ENCODE assay signal across 8 cellular contexts in genomic region chr14:24443053-24443683, GRCh38. TPM values are rescaled to one million over a fixed set of nuclear protein-coding genes. Genes with fewer than 3 reads are reported as not detected.
DNase-seq lines count a peak whose midpoint lies in the region; ATAC-seq and TF ChIP-seq lines count a peak whose summit lies in the region.

No MANE protein-coding gene starts in this region.

- H3K27me3 Mint-ChIP-seq in nephron progenitor cell (ENCODE audit: low read depth, poor library complexity), result peaks cover 14% of the 10 kb centered on the region

- no peaks in the 10 kb centered on the region for H3K27me3 ChIP-seq in BLaER1 treated with 17β-estradiol and CSF1 and Interleukin-3, amounts not matched to agents 10 nM and 100 nM
- no peaks in the 10 kb centered on the region for H3K27me3 ChIP-seq in dorsolateral prefrontal cortex

- peaks cover 0 to 22% (median 7%) of the 10 kb centered on the region in 11 experiments; a peak in 7 of 22 replicates for H4K20me1 ChIP-seq in BLaER1 treated with 17β-estradiol and CSF1 and Interleukin-3, amounts not matched to agents 10 nM and 100 nM

- H3K36me3 ChIP-seq in BLaER1 treated with 17β-estradiol and CSF1 and Interleukin-3, amounts not matched to agents 10 nM and 100 nM, result peaks cover 29 to 44% (median 34%) of the 10 kb centered on the region in 11 experiments

- H3K36me3 Mint-ChIP-seq in nephron progenitor cell (ENCODE audit: low read depth), result peaks cover 43% of the 10 kb centered on the region

- peak in 1 of 56 donors; percentile 6 for TF ChIP-seq CTCF in dorsolateral prefrontal cortex (IDR thresholded peaks at IDR 0.05 in 54 of 56, conservative IDR thresholded peaks at IDR 0.05 in 2 of 56; ENCODE audit: low read depth in 1 of 56, partially characterized antibody in 56 of 56)
- no peak for TF ChIP-seq CTCF in nephron progenitor cell (IDR thresholded peaks at IDR 0.05)

- H3K4me3 ChIP-seq in BLaER1 treated with 17β-estradiol and CSF1 and Interleukin-3, amounts not matched to agents 10 nM and 100 nM, result peak overlapping the region; percentile 70 to 85 (median 74)
- H3K4me3 ChIP-seq in dorsolateral prefrontal cortex, result peak overlapping the region; percentile 57 to 98 (median 87)

- peaks cover 19 to 32% (median 22%) of the 10 kb centered on the region in 11 experiments for H3K9me3 ChIP-seq in BLaER1 treated with 17β-estradiol and CSF1 and Interleukin-3, amounts not matched to agents 10 nM and 100 nM (replicated peaks in 1 of 11)

- H3K27ac ChIP-seq in BLaER1 treated with 17β-estradiol and CSF1 and Interleukin-3, amounts not matched to agents 10 nM and 100 nM, result peak overlapping the region; percentile 88 to 99 (median 95)
- peak overlapping the region in 58 of 59 donors; percentile 68 to 100 (median 99) for H3K27ac ChIP-seq in dorsolateral prefrontal cortex

- peak overlapping the region; percentile 70 to 99 (median 93) for H3K4me2 ChIP-seq in BLaER1 treated with 17β-estradiol and CSF1 and Interleukin-3, amounts not matched to agents 10 nM and 100 nM

- H3K4me1 Mint-ChIP-seq in nephron progenitor cell, result peaks cover 30% of the 10 kb centered on the region

- peak; percentile 4 for DNase-seq in MV-4-11 (lab: John Stamatoyannopoulos, UW)
- DNase-seq in dorsolateral prefrontal cortex, result no peak
- DNase-seq in nephron progenitor cell, result no peak
- no peak for DNase-seq in NCI-H1436 (lab: John Stamatoyannopoulos, UW)
- DNase-seq in amygdala (lab: John Stamatoyannopoulos, UW), result no peak
- DNase-seq in Kasumi-1 (lab: John Stamatoyannopoulos, UW), result no peak

- H3K27ac Mint-ChIP-seq in nephron progenitor cell, result peak overlapping the region; percentile 100

- peak overlapping the region; percentile 94 for H3K4me3 Mint-ChIP-seq in nephron progenitor cell

- peaks cover 4% of the 10 kb centered on the region for H3K9me3 Mint-ChIP-seq in nephron progenitor cell

- intact Hi-C loops in dorsolateral prefrontal cortex (cut with DNase I), result loop anchor here in 1 of 2 donors (5.0 kb wide), 1 partner anchor 211 kb away; the partner anchor contains the start of genes GMPR2 and NEDD8

- ATAC-seq in HG02870 (IDR thresholded peaks at IDR 0.05; ENCODE audit: unreplicated experiment), result no peak

- peak overlapping the region; percentile 88 to 97 (median 91) for H3K9ac ChIP-seq in BLaER1 treated with 17β-estradiol and CSF1 and Interleukin-3, amounts not matched to agents 10 nM and 100 nM

- H3K4me1 ChIP-seq in BLaER1 treated with 17β-estradiol and CSF1 and Interleukin-3, amounts not matched to agents 10 nM and 100 nM, result peaks cover 36 to 59% (median 53%) of the 10 kb centered on the region in 10 experiments

RNA-seq across cellular contexts. Expression of gene SDR39U1, which starts 0.6 kb away (rescaled TPM):
- total RNA-seq in dorsolateral prefrontal cortex, result 100 to 1,000 TPM in 1 of 120 experiments, 10 to 100 TPM in 119; 55.2 to 101 (median 73.3) TPM

RNA-seq across cellular contexts. Expression of gene KHNYN, which starts 13.4 kb away (rescaled TPM):
- 10 to 100 TPM; 13.3 to 43.5 (median 23.9) TPM for total RNA-seq in dorsolateral prefrontal cortex

RNA-seq across cellular contexts. Expression of gene CBLN3, which starts 13.7 kb away (rescaled TPM):
- 1 to 10 TPM in 118 of 120 experiments, under 1 TPM in 2; 0.71 to 8.3 (median 3.4) TPM for total RNA-seq in dorsolateral prefrontal cortex

RNA-seq across cellular contexts. Expression of gene NYNRIN, which starts 44.4 kb away (rescaled TPM):
- total RNA-seq in dorsolateral prefrontal cortex, result 10 to 100 TPM in 9 of 120 experiments, 1 to 10 TPM in 111; 2.3 to 15.3 (median 6.3) TPM
